In genomic region chr12:65643595-65644386, GRCh38 we compare ENCODE assay signal across 21 cellular contexts.
DNase-seq lines count a peak whose midpoint lies in the region; ATAC-seq and TF ChIP-seq lines count a peak whose summit lies in the region.
"Had no signal": no experiment of that assay in that cellular context is flagged by ENCODE, and none has a peak within 500 bp of the region (broad histone marks: within the 10 kb centered on the region; RNA-seq: fewer than 3 reads in every experiment).

No MANE protein-coding gene starts in this region.

- no peaks in the 10 kb centered on the region for H3K9me3 ChIP-seq in smooth muscle cell (replicated peaks; ENCODE audit: low read depth)
- H3K9me3 ChIP-seq: HAP-1, lower lobe of right lung, thoracic aorta had no signal

- peaks cover 6% of the 10 kb centered on the region for H3K4me1 ChIP-seq in smooth muscle cell (ENCODE audit: low read depth)
- H3K4me1 ChIP-seq: HAP-1, lower lobe of right lung had no signal

- no peak for TF ChIP-seq CTCF in fibroblast of the aortic adventitia (IDR thresholded peaks at IDR 0.05; ENCODE audit: insufficient read depth, low read length)
- TF ChIP-seq CTCF in smooth muscle cell (IDR thresholded peaks at IDR 0.05; ENCODE audit: borderline replicate concordance, insufficient read depth, poor library complexity, severe bottlenecking) = no peak

- H3K79me2 ChIP-seq in smooth muscle cell (ENCODE audit: low read depth) = no peaks in the 10 kb centered on the region

- no peaks in the 10 kb centered on the region for H3K36me3 ChIP-seq in smooth muscle cell (ENCODE audit: low read depth)
- H3K36me3 ChIP-seq: BLaER1 treated with 17β-estradiol and CSF1 and Interleukin-3, amounts not matched to agents 10 nM and 100 nM; HAP-1; lower lobe of right lung; thoracic aorta had no signal

- H2AFZ ChIP-seq in smooth muscle cell (ENCODE audit: low read depth) = peak overlapping the region; percentile 77

- WGBS in smooth muscle cell (ENCODE audit: low lambda C conversion rate) = 91% methylated on average over 3 of the region's 3 CpGs

- peaks cover 14% of the 10 kb centered on the region for H3F3A ChIP-seq in smooth muscle cell (ENCODE audit: low read depth)

- H3K27me3 ChIP-seq in smooth muscle cell (ENCODE audit: low read depth) = no peaks in the 10 kb centered on the region
- H3K27me3 ChIP-seq: BLaER1 treated with 17β-estradiol and CSF1 and Interleukin-3, amounts not matched to agents 10 nM and 100 nM had no signal

- H4K20me1 ChIP-seq in smooth muscle cell (ENCODE audit: low read depth) = no peaks in the 10 kb centered on the region
- H4K20me1 ChIP-seq: BLaER1 treated with 17β-estradiol and CSF1 and Interleukin-3, amounts not matched to agents 10 nM and 100 nM had no signal

- no peak overlapping the region for H3K9ac ChIP-seq in smooth muscle cell (ENCODE audit: low read depth)
- H3K9ac ChIP-seq: BLaER1 treated with 17β-estradiol and CSF1 and Interleukin-3, amounts not matched to agents 10 nM and 100 nM had no signal

- H3K4me3 ChIP-seq in fibroblast of the aortic adventitia (ENCODE audit: low read depth, low read length) = no peak overlapping the region
- no peak overlapping the region for H3K4me3 ChIP-seq in smooth muscle cell
- H3K4me3 ChIP-seq: BLaER1 treated with 17β-estradiol and CSF1 and Interleukin-3, amounts not matched to agents 10 nM and 100 nM; HAP-1; lower lobe of right lung; thoracic aorta had no signal

- H3K27ac ChIP-seq in smooth muscle cell (ENCODE audit: low read depth) = no peak overlapping the region
- H3K27ac ChIP-seq: BLaER1 treated with 17β-estradiol and CSF1 and Interleukin-3, amounts not matched to agents 10 nM and 100 nM; lower lobe of right lung; thoracic aorta had no signal

- no peak overlapping the region for H3K4me2 ChIP-seq in smooth muscle cell
- H3K4me2 ChIP-seq: BLaER1 treated with 17β-estradiol and CSF1 and Interleukin-3, amounts not matched to agents 10 nM and 100 nM had no signal

- DNase-seq in HCEC 1CT = peak; percentile 91
- peak; percentile 58 for DNase-seq in fibroblast of the aortic adventitia (ENCODE audit: low read depth)
- DNase-seq in smooth muscle cell (lab: John Stamatoyannopoulos, UW; ENCODE audit: unreplicated experiment) = no peak
- DNase-seq in AG08396 (ENCODE audit: low spot score) = no peak
- DNase-seq: activated B cell treated with CpG ODN at 0.5 μM for 24 hours; activated CD8-positive, alpha-beta T cell treated with anti-CD3 and anti-CD28 coated beads, Interleukin-2, amount 10 ng/mL, durations not matched to agents 7 days and 5 days; activated naive CD8-positive, alpha-beta T cell treated with anti-CD3 and anti-CD28 coated beads, Interleukin-2, amount 50 U/mL, for 24 hours; DMS 273 treated with DMSO at 0.1 percent for 48 hours; glutamatergic neuron; Kasumi-1; lower lobe of right lung; naive thymus-derived CD4-positive, alpha-beta T cell; NCI-H2227 treated with DMSO at 0.1 percent for 48 hours; NK-92 treated with Interleukin-12 subunit alpha and Interleukin-12 subunit beta, amount 100 ng/mL, for 24 hours had no signal

- ATAC-seq in SK-N-SH treated with all-trans-retinoic acid at 6 μM for 48 hours (0 out of 3 replicates have a peak, but pooled peaks have one; percentile 5), GM21367 (IDR thresholded peaks at IDR 0.05; ENCODE audit: unreplicated experiment) (no peak), GM18520 (IDR thresholded peaks at IDR 0.05; ENCODE audit: unreplicated experiment) (no peak)
- ATAC-seq: activated CD8-positive, alpha-beta T cell treated with anti-CD3 and anti-CD28 coated beads, Interleukin-2, amount 10 ng/mL, durations not matched to agents 7 days and 5 days; activated naive CD8-positive, alpha-beta T cell treated with anti-CD3 and anti-CD28 coated beads, Interleukin-2, amount 50 U/mL, for 24 hours; lower lobe of right lung; naive thymus-derived CD4-positive, alpha-beta T cell; Right ventricle myocardium inferior had no signal

TF ChIP-seq in SK-N-SH treated with all-trans-retinoic acid at 6 μM for 48 hours, 23 proteins besides CTCF, POLR2A, EP300 and RAD21:
- TF ChIP-seq ZFP30 (CRISPR knock-in tag; IDR thresholded peaks at IDR 0.05) = no peak
- TF ChIP-seq CSRNP3 (CRISPR knock-in tag; IDR thresholded peaks at IDR 0.05) = no peak
- TF ChIP-seq TSHZ2 (CRISPR knock-in tag; IDR thresholded peaks at IDR 0.05) = no peak
- TF ChIP-seq ZNF565 (CRISPR knock-in tag; conservative IDR thresholded peaks at IDR 0.05; ENCODE audit: low read depth) = no peak
- no peak for TF ChIP-seq CREB5 (CRISPR knock-in tag; IDR thresholded peaks at IDR 0.05; ENCODE audit: low read depth)
- TF ChIP-seq BACH2 (CRISPR knock-in tag; IDR thresholded peaks at IDR 0.05; ENCODE audit: borderline replicate concordance) = no peak
- TF ChIP-seq OSR1 (CRISPR knock-in tag; IDR thresholded peaks at IDR 0.05) = no peak
- TF ChIP-seq ZNF8 (CRISPR knock-in tag; IDR thresholded peaks at IDR 0.05) = no peak

Comparison
In these comparisons a context has a peak if more than half of its experiments do, and no peak if none do; other contexts are left out.
1. DNase-seq: peak in HCEC 1CT (single experiment) and fibroblast of the aortic adventitia (single experiment); none in smooth muscle cell (single experiment) and AG08396 (single experiment).